In genomic region chr4:176125063-176125462, GRCh38 we compare ENCODE assay signal across 26 cellular contexts.
"Had no signal": no experiment of that assay in that cellular context is flagged by ENCODE, and none has a peak within 500 bp of the region (broad histone marks: within the 10 kb centered on the region; RNA-seq: fewer than 3 reads in every experiment).

No MANE protein-coding gene starts in this region.

- H3K27me3 ChIP-seq: adrenal gland, body of pancreas had no signal

- H3K27ac Mint-ChIP-seq: activated CD8-positive, alpha-beta T cell treated with anti-CD3 and anti-CD28 coated beads for 36 hours; activated naive CD8-positive, alpha-beta T cell treated with anti-CD3 and anti-CD28 coated beads, Interleukin-2, amount 10 ng/mL, durations not matched to agents 7 days and 5 days; activated T-cell treated with anti-CD3 and anti-CD28 coated beads, Interleukin-2, amount 50 U/mL, for 72 hours; activated T-helper 2 cell treated with anti-CD3 and anti-CD28 coated beads, Interferon-gamma antibody, Interleukin-2, Interleukin-4, amounts not matched to agents 10 μg/mL and 5 μg/mL and 100 μg/mL, durations not matched to agents 14 hours and 24 hours and 36 hours; T-helper 2 cell treated with Interferon-gamma antibody and Interleukin-4, amounts not matched to agents 5 μg/mL and 100 μg/mL, for 36 hours had no signal

- H3K36me3 ChIP-seq: adrenal gland had no signal

- H3K4me1 ChIP-seq: adrenal gland, body of pancreas had no signal

- H3K4me3 ChIP-seq: adrenal gland, body of pancreas had no signal

- H3K4me3 Mint-ChIP-seq: activated CD8-positive, alpha-beta T cell treated with anti-CD3 and anti-CD28 coated beads for 36 hours; activated naive CD8-positive, alpha-beta T cell treated with anti-CD3 and anti-CD28 coated beads, Interleukin-2, amount 10 ng/mL, durations not matched to agents 7 days and 5 days; activated T-cell treated with anti-CD3 and anti-CD28 coated beads, Interleukin-2, amount 50 U/mL, for 72 hours; central memory CD8-positive, alpha-beta T cell; T-helper 2 cell treated with Interferon-gamma antibody and Interleukin-4, amounts not matched to agents 5 μg/mL and 100 μg/mL, for 36 hours had no signal

- H3K27me3 Mint-ChIP-seq: activated naive CD8-positive, alpha-beta T cell treated with anti-CD3 and anti-CD28 coated beads, Interleukin-2, amount 10 ng/mL, durations not matched to agents 7 days and 5 days; IgD-negative memory B cell had no signal

- H3K36me3 Mint-ChIP-seq: activated naive CD8-positive, alpha-beta T cell treated with anti-CD3 and anti-CD28 coated beads, Interleukin-2, amount 10 ng/mL, durations not matched to agents 7 days and 5 days had no signal

- ATAC-seq: activated CD4-positive, CD25-positive, alpha-beta regulatory T cell treated with anti-CD3 and anti-CD28 coated beads, Interleukin-2, amount 50 U/mL, for 24 hours; activated CD8-positive, alpha-beta T cell treated with anti-CD3 and anti-CD28 coated beads for 36 hours; activated T-cell treated with anti-CD3 and anti-CD28 coated beads, Interleukin-2, amount 50 U/mL, for 72 hours; body of pancreas; PC-3 had no signal

- DNase-seq: activated CD4-positive, alpha-beta T cell treated with anti-CD3 and anti-CD28 coated beads for 4 hours; activated CD8-positive, alpha-beta memory T cell treated with anti-CD3 and anti-CD28 coated beads, Interleukin-2, amount 50 U/mL, for 4 hours; activated CD8-positive, alpha-beta T cell treated with anti-CD3 and anti-CD28 coated beads for 36 hours; activated gamma-delta T cell treated with Interleukin-2 at 50 U/mL for 16 hours; activated naive CD4-positive, alpha-beta T cell treated with anti-CD3 and anti-CD28 coated beads, Interleukin-2, amount 50 U/mL, for 16 hours; activated naive CD8-positive, alpha-beta T cell treated with anti-CD3 and anti-CD28 coated beads, Interleukin-2, amount 10 ng/mL, durations not matched to agents 7 days and 5 days; activated T-cell treated with anti-CD3 and anti-CD28 coated beads, Interleukin-2, amount 50 U/mL, for 72 hours; adrenal gland; aorta; body of pancreas; KG1; MV-4-11; NCI-H1092 treated with DMSO at 0.1 percent for 48 hours; NCI-H1436; NCI-H1694 treated with DMSO at 0.1 percent for 48 hours; NCI-H2029 treated with DMSO at 0.1 percent for 48 hours; NCI-H446; NCI-H524; PC-3; SIG-M5; SW 1271 had no signal

- H3K9me3 Mint-ChIP-seq: activated CD8-positive, alpha-beta T cell treated with anti-CD3 and anti-CD28 coated beads for 36 hours; activated naive CD8-positive, alpha-beta T cell treated with anti-CD3 and anti-CD28 coated beads, Interleukin-2, amount 10 ng/mL, durations not matched to agents 7 days and 5 days; activated T-cell treated with anti-CD3 and anti-CD28 coated beads, Interleukin-2, amount 50 U/mL, for 72 hours; activated T-helper 2 cell treated with anti-CD3 and anti-CD28 coated beads, Interferon-gamma antibody, Interleukin-2, Interleukin-4, amounts not matched to agents 10 μg/mL and 5 μg/mL and 100 μg/mL, durations not matched to agents 14 hours and 24 hours and 36 hours; central memory CD8-positive, alpha-beta T cell; IgD-negative memory B cell; T-helper 2 cell treated with Interferon-gamma antibody and Interleukin-4, amounts not matched to agents 5 μg/mL and 100 μg/mL, for 36 hours had no signal

- H3K4me1 Mint-ChIP-seq: activated naive CD8-positive, alpha-beta T cell treated with anti-CD3 and anti-CD28 coated beads, Interleukin-2, amount 10 ng/mL, durations not matched to agents 7 days and 5 days; central memory CD8-positive, alpha-beta T cell had no signal

- H3K27ac ChIP-seq: adrenal gland, body of pancreas had no signal

- H3K9me3 ChIP-seq: adrenal gland, body of pancreas had no signal
